Comparison of ENCODE assay signal across 2 cellular contexts in genomic region chr2:98387478-98387877, GRCh38.
TF ChIP-seq lines count a peak whose summit lies in the region.

No MANE protein-coding gene starts in this region.

TF ChIP-seq in SK-N-SH, 30 proteins besides CTCF, POLR2A, EP300 and RAD21 (continued from another document):
- TF ChIP-seq RXRA (IDR thresholded peaks at IDR 0.05; ENCODE audit: borderline replicate concordance, low read depth) = no peak
- no peak for TF ChIP-seq RFX5 (IDR thresholded peaks at IDR 0.05; ENCODE audit: low read length)
- TF ChIP-seq MXI1 (IDR thresholded peaks at IDR 0.05; ENCODE audit: low read depth, low read length) = no peak
- no peak for TF ChIP-seq YY1 (IDR thresholded peaks at IDR 0.05; ENCODE audit: low read depth)
- no peak for TF ChIP-seq FOXM1 (IDR thresholded peaks at IDR 0.05; ENCODE audit: low read depth)
- no peak for TF ChIP-seq JUND (IDR thresholded peaks at IDR 0.05)
- TF ChIP-seq GABPA (IDR thresholded peaks at IDR 0.05; ENCODE audit: low read depth) = no peak
- no peak for TF ChIP-seq TEAD4 (IDR thresholded peaks at IDR 0.05; ENCODE audit: borderline replicate concordance, insufficient read depth)
- no peak for TF ChIP-seq GATA2 (CRISPR knock-in tag; IDR thresholded peaks at IDR 0.05)
TF ChIP-seq in SK-N-SH: peak in this region for 0.

TF ChIP-seq in SK-N-SH treated with all-trans-retinoic acid at 6 μM for 48 hours, 23 proteins besides CTCF, POLR2A, EP300 and RAD21 (continued from another document):
- TF ChIP-seq PATZ1 (CRISPR knock-in tag; IDR thresholded peaks at IDR 0.05; ENCODE audit: borderline replicate concordance) (no peak), CREB5 (CRISPR knock-in tag; IDR thresholded peaks at IDR 0.05; ENCODE audit: low read depth) (no peak), RARB (CRISPR knock-in tag; IDR thresholded peaks at IDR 0.05) (no peak)
